ENCODE assay signal across 22 cellular contexts in the genomic region with DNA sequence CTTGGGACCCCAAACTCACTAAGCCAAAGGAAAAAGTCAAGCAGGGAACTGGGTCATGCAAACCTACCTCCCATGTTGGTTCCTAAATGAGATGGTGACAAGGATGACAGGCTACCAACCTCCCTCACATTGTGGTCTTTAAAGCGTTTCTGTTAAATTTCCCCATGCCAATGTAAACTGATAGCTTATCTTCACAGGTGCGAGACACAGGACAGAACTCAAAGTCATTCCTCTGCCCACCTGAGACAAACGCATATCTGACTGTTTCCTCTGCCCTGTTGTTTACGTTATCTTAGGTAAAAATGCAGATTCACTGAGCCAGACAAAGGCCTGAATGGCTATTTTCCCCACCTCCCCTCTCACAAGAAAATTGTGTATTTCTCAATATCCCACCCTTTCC. TPM values are rescaled to one million over a fixed set of nuclear protein-coding genes. Genes with fewer than 3 reads are reported as not detected.
"Had no signal": no experiment of that assay in that cellular context is flagged by ENCODE, and none has a peak within 500 bp of the region (broad histone marks: within the 10 kb centered on the region; RNA-seq: fewer than 3 reads in every experiment).

No MANE protein-coding gene starts in this region.

- H3K79me2 ChIP-seq: parathyroid adenoma had no signal

- H2AFZ ChIP-seq: parathyroid adenoma had no signal

- H3K4me1 ChIP-seq: parathyroid adenoma, right lobe of liver had no signal

- H3K27me3 ChIP-seq: right lobe of liver, thyroid gland had no signal

- H3K9me3 ChIP-seq: lower lobe of right lung, neutrophil, right lobe of liver, stomach, thyroid gland had no signal

- H3K36me3 ChIP-seq: lower lobe of right lung, neutrophil, right lobe of liver, stomach, thyroid gland had no signal

- H3K27ac ChIP-seq: coronary artery, lower lobe of right lung, parathyroid adenoma, right lobe of liver, stomach, thyroid gland had no signal

- H3K4me3 ChIP-seq: coronary artery, lower lobe of right lung, right lobe of liver, stomach, thyroid gland had no signal

- H3K9ac ChIP-seq: parathyroid adenoma had no signal

- DNase-seq: effector memory CD8-positive, alpha-beta T cell; hypothalamus; immature natural killer cell; islet precursor cell; kidney glomerular epithelial cell; left ventricle myocardium superior; lower lobe of right lung; right lobe of liver; small intestine; stimulated activated CD4-positive, alpha-beta T cell treated with anti-CD3 and anti-CD28 coated beads, Interleukin-12 subunit alpha, Interleukin-12 subunit beta, amount 100 ng/mL, for 4 hours; stimulated activated CD4-positive, alpha-beta T cell treated with anti-CD3 and anti-CD28 coated beads, Interleukin-1b, Interleukin-23, amount 100 ng/mL, for 48 hours; stimulated activated CD4-positive, alpha-beta T cell treated with anti-CD3 and anti-CD28 coated beads, Interleukin-4, amount 100 ng/mL, for 1 hour; stimulated activated CD8-positive, alpha-beta memory T cell treated with anti-CD3 and anti-CD28 coated beads, Interleukin-4, amount 100 ng/mL, for 48 hours; stimulated activated naive CD4-positive, alpha-beta T cell treated with Interleukin-2 at 50 U/mL for 16 hours; stomach; thyroid gland; trophoblast cell had no signal

RNA-seq across cellular contexts. Expression of gene CD300LD, which starts 50.5 kb away (rescaled TPM):
- polyA plus RNA-seq: esophagus, immature natural killer cell, small intestine, stomach, urinary bladder had no signal
